ENCODE assay signal across 7 cellular contexts in genomic region chr16:87661561-87661960, GRCh38. TPM values are rescaled to one million over a fixed set of nuclear protein-coding genes. Genes with fewer than 3 reads are reported as not detected.
DNase-seq lines count a peak whose midpoint lies in the region; ATAC-seq and TF ChIP-seq lines count a peak whose summit lies in the region.

No MANE protein-coding gene starts in this region.

- no peak overlapping the region for H3K4me2 ChIP-seq in trophoblast cell (ENCODE audit: low read length)

- no peak overlapping the region for H2AFZ ChIP-seq in trophoblast cell (ENCODE audit: insufficient read depth, low read length, poor library complexity)

- H3K36me3 Mint-ChIP-seq in endothelial cell (ENCODE audit: low read depth, unreplicated experiment): no peaks in the 10 kb centered on the region
- no peaks in the 10 kb centered on the region for H3K36me3 Mint-ChIP-seq in activated T-helper 17 cell treated with anti-CD3 and anti-CD28 coated beads, Interleukin-2, amount 50 U/mL, for 72 hours (ENCODE audit: low read depth)

- no peak overlapping the region for H3K27ac Mint-ChIP-seq in endothelial cell (ENCODE audit: unreplicated experiment)
- no peak overlapping the region for H3K27ac Mint-ChIP-seq in activated T-helper 17 cell treated with anti-CD3 and anti-CD28 coated beads, Interleukin-2, amount 50 U/mL, for 72 hours

- no peak overlapping the region for H3K4me3 ChIP-seq in HAP-1
- H3K4me3 ChIP-seq in trophoblast cell (ENCODE audit: low read depth, low read length): no peak overlapping the region

- no peak overlapping the region for H2AK5ac ChIP-seq in trophoblast cell (ENCODE audit: low read length)

- no peaks in the 10 kb centered on the region for H3K79me1 ChIP-seq in trophoblast cell (ENCODE audit: low read length)

- no peaks in the 10 kb centered on the region for H3K9me3 Mint-ChIP-seq in endothelial cell (ENCODE audit: unreplicated experiment)
- no peaks in the 10 kb centered on the region for H3K9me3 Mint-ChIP-seq in activated T-helper 17 cell treated with anti-CD3 and anti-CD28 coated beads, Interleukin-2, amount 50 U/mL, for 72 hours

- H3K9me3 ChIP-seq in HAP-1: no peaks in the 10 kb centered on the region
- H3K9me3 ChIP-seq in trophoblast cell (ENCODE audit: insufficient read depth, low read depth, low read length): no peaks in the 10 kb centered on the region

- TF ChIP-seq CTCF in endothelial cell (IDR thresholded peaks at IDR 0.05; ENCODE audit: unreplicated experiment): no peak

- H3K27me3 Mint-ChIP-seq in endothelial cell (ENCODE audit: unreplicated experiment): peaks cover 5% of the 10 kb centered on the region
- peaks cover 9% of the 10 kb centered on the region for H3K27me3 Mint-ChIP-seq in activated T-helper 17 cell treated with anti-CD3 and anti-CD28 coated beads, Interleukin-2, amount 50 U/mL, for 72 hours

- H3K27ac ChIP-seq in trophoblast cell (ENCODE audit: low read depth, low read length): no peak overlapping the region

- no peak overlapping the region for H3K9ac ChIP-seq in trophoblast cell (ENCODE audit: low read length)

- H3K4me3 Mint-ChIP-seq in endothelial cell (ENCODE audit: unreplicated experiment): no peak overlapping the region
- no peak overlapping the region for H3K4me3 Mint-ChIP-seq in activated T-helper 17 cell treated with anti-CD3 and anti-CD28 coated beads, Interleukin-2, amount 50 U/mL, for 72 hours

- H2BK12ac ChIP-seq in trophoblast cell (ENCODE audit: low read length): no peak overlapping the region

- H3K4me1 Mint-ChIP-seq in endothelial cell (ENCODE audit: unreplicated experiment): no peaks in the 10 kb centered on the region
- no peaks in the 10 kb centered on the region for H3K4me1 Mint-ChIP-seq in activated T-helper 17 cell treated with anti-CD3 and anti-CD28 coated beads, Interleukin-2, amount 50 U/mL, for 72 hours

- H3K27me3 ChIP-seq in HAP-1 (ENCODE audit: low read depth) (no peaks in the 10 kb centered on the region), trophoblast cell (ENCODE audit: insufficient read depth, low read length) (no peaks in the 10 kb centered on the region)

- no peak overlapping the region for H3K4ac ChIP-seq in trophoblast cell (ENCODE audit: low read depth, low read length)

- no peak overlapping the region for H2BK120ac ChIP-seq in trophoblast cell (ENCODE audit: insufficient read depth, low read length, poor library complexity)

- DNase-seq in HAP-1 (ENCODE audit: low spot score in 2 of 2) (peak; percentile 3 to 74), SIG-M5 (lab: John Stamatoyannopoulos, UW) (peak; percentile 81), endothelial cell (ENCODE audit: low spot score) (peak; percentile 81), trophoblast cell (peak; percentile 19 to 62), NCI-H69 (lab: John Stamatoyannopoulos, UW) (no peak)

- H3K79me2 ChIP-seq in trophoblast cell (ENCODE audit: control insufficient read depth, insufficient read depth, low read length, poor library complexity): no peaks in the 10 kb centered on the region

- H3K18ac ChIP-seq in trophoblast cell (ENCODE audit: low read length): no peak overlapping the region

- no peak overlapping the region for H3K14ac ChIP-seq in trophoblast cell (ENCODE audit: low read length)

- H3K23ac ChIP-seq in trophoblast cell (ENCODE audit: low read length): no peak overlapping the region

- no CpG with 5 or more reads among the region's 16 CpGs for WGBS in trophoblast cell (ENCODE audit: extremely low coverage, insufficient coverage, insufficient read length)

- no peak overlapping the region for H4K91ac ChIP-seq in trophoblast cell (ENCODE audit: low read depth, low read length)

- no peak for ATAC-seq in HG02981 (IDR thresholded peaks at IDR 0.05; ENCODE audit: unreplicated experiment)
- no peak for ATAC-seq in activated T-helper 17 cell treated with anti-CD3 and anti-CD28 coated beads, Interleukin-2, amount 50 U/mL, for 72 hours (replicated peaks)

- no peak overlapping the region for H2BK5ac ChIP-seq in trophoblast cell (ENCODE audit: low read depth, low read length, poor library complexity)

- no peak overlapping the region for H4K12ac ChIP-seq in trophoblast cell (ENCODE audit: low read depth, low read length)

- in situ Hi-C loops in HAP-1 (cut with MboI; ENCODE audit: low sequenced_read_pairs): no loop called here

- H3K4me1 ChIP-seq in HAP-1 (no peaks in the 10 kb centered on the region), trophoblast cell (ENCODE audit: control insufficient read depth in 1 of 2, insufficient read depth in 2 of 2, low read length in 2 of 2) (no peaks in the 10 kb centered on the region)

- no peak overlapping the region for H4K8ac ChIP-seq in trophoblast cell (ENCODE audit: low read depth, low read length)

- no peaks in the 10 kb centered on the region for H3K36me3 ChIP-seq in HAP-1 (replicated peaks)
- H3K36me3 ChIP-seq in trophoblast cell (ENCODE audit: control insufficient read depth in 1 of 2, insufficient read depth in 2 of 2, low read length in 2 of 2): no peaks in the 10 kb centered on the region

RNA-seq across cellular contexts. Expression of gene JPH3, which starts 59.3 kb away (rescaled TPM):
- total RNA-seq in endothelial cell (ENCODE audit: unreplicated experiment): 19.1 TPM
- 5.7 and 6.2 TPM in 2 replicates for polyA plus RNA-seq in trophoblast cell (2013)
- under 1 TPM in 1 of 2 donors, not detected in 1; 0.09 TPM for total RNA-seq in activated T-helper 17 cell treated with anti-CD3 and anti-CD28 coated beads, Interleukin-2, amount 50 U/mL, for 72 hours

Comparison
In these comparisons a context has a peak if more than half of its experiments do, and no peak if none do; other contexts are left out.
1. RNA of gene JPH3, which starts 59.3 kb away (total RNA-seq): 19.1 TPM in endothelial cell (single experiment); 0.09 TPM in activated T-helper 17 cell treated with anti-CD3 and anti-CD28 coated beads, Interleukin-2, amount 50 U/mL, for 72 hours; every median in the first group is over 10 times any median in the second.